Comparison of ENCODE assay signal across 8 cellular contexts in the genomic region with DNA sequence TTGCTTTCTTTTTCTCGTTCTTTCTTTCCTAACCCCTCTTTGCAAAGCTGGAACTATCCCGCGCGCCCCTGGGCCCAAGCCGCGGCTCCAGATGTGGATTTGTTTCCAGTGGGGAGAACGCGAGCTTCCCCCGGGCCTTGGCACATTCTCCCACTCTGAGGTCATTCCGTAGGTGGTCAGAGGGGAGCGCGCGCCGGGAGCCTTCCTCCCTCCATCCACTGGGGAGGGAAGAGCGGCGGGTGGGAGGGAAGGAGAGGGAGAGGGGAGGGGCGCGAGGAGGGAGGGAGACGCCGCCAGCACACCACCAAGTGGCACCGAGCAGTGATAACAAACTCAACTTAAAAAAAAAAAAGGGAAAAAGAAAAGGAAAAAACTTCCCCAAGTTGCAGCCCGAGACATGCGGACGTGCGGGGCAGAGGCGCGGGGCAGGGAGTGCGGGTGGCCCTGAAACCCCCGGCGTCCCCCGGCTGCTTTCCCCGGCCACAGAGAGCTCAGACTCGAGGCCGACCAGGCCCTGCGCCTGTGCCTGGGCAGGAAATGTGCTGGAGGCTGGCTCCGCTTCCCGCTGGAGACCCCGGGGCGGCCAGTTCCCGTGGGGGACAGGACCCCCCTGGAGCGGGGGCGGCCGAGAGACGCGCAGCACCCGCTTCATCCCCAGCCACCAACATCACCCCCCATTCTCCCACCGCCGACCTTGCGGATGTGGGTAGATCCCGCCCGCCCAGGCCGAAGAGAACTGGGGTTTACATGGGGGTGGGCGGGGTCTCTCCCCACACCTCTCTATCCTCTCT. TPM values are rescaled to one million over a fixed set of nuclear protein-coding genes. Genes with fewer than 3 reads are reported as not detected.
DNase-seq lines count a peak whose midpoint lies in the region; ATAC-seq lines count a peak whose summit lies in the region.

No MANE protein-coding gene starts in this region.

- H3K36me3 Mint-ChIP-seq in activated CD4-positive, alpha-beta T cell treated with anti-CD3 and anti-CD28 coated beads for 36 hours (ENCODE audit: low read depth): no peaks in the 10 kb centered on the region
- no peaks in the 10 kb centered on the region for H3K36me3 Mint-ChIP-seq in activated T-cell treated with anti-CD3 and anti-CD28 coated beads, Interleukin-2, amount 50 U/mL, for 4 hours (ENCODE audit: insufficient read depth)

- peaks cover 13% of the 10 kb centered on the region for H3K4me1 Mint-ChIP-seq in activated CD4-positive, alpha-beta T cell treated with anti-CD3 and anti-CD28 coated beads for 36 hours
- peaks cover 9% of the 10 kb centered on the region for H3K4me1 Mint-ChIP-seq in activated T-cell treated with anti-CD3 and anti-CD28 coated beads, Interleukin-2, amount 50 U/mL, for 4 hours (ENCODE audit: low read depth)

- intact Hi-C loops in activated CD4-positive, alpha-beta T cell treated with anti-CD3 and anti-CD28 coated beads for 36 hours (cut with DNase I, micrococcal nuclease): loop anchor here (1.0 to 10.0 kb wide), 12 partner anchors 28 to 712 kb away; partner anchors contain the start of gene PTPA (in 1 of the 2)

- H3K27me3 ChIP-seq in mucosa of stomach (ENCODE audit: control insufficient read depth, insufficient read depth, low read length) (peaks cover 3% of the 10 kb centered on the region), thymus (ENCODE audit: control insufficient read depth, insufficient read depth) (peaks cover 41% of the 10 kb centered on the region)

- H3K4me3 ChIP-seq in mucosa of stomach (ENCODE audit: low read length) (peak overlapping the region; percentile 80), thymus (ENCODE audit: low read length) (peak overlapping the region; percentile 73)

- POLR2A ChIA-PET in activated CD4-positive, alpha-beta T cell treated with anti-CD3 and anti-CD28 coated beads for 36 hours (lab: Charles Lee): interaction anchor here (0.6 to 2.1 kb wide), 2 partner anchors 35 to 451 kb away, joined by 3 to 7 read pairs; partner anchors contain the start of gene NTMT1

- no peaks in the 10 kb centered on the region for H3K9me3 Mint-ChIP-seq in activated CD4-positive, alpha-beta T cell treated with anti-CD3 and anti-CD28 coated beads for 36 hours (ENCODE audit: low read depth)
- no peaks in the 10 kb centered on the region for H3K9me3 Mint-ChIP-seq in activated T-cell treated with anti-CD3 and anti-CD28 coated beads, Interleukin-2, amount 50 U/mL, for 4 hours

- no peaks in the 10 kb centered on the region for H3K36me3 ChIP-seq in mucosa of stomach (ENCODE audit: control insufficient read depth, insufficient read depth, low read length)
- no peaks in the 10 kb centered on the region for H3K36me3 ChIP-seq in thymus (ENCODE audit: control insufficient read depth, insufficient read depth)

- peak overlapping the region; percentile 75 for H3K4me3 Mint-ChIP-seq in activated CD4-positive, alpha-beta T cell treated with anti-CD3 and anti-CD28 coated beads for 36 hours
- H3K4me3 Mint-ChIP-seq in activated T-cell treated with anti-CD3 and anti-CD28 coated beads, Interleukin-2, amount 50 U/mL, for 4 hours: peak overlapping the region; percentile 80

- H3K4me1 ChIP-seq in mucosa of stomach (ENCODE audit: control insufficient read depth, insufficient read depth, low read length): peaks cover 34% of the 10 kb centered on the region
- peaks cover 24% of the 10 kb centered on the region for H3K4me1 ChIP-seq in thymus (ENCODE audit: control insufficient read depth, insufficient read depth, low read length)

- peaks cover 5% of the 10 kb centered on the region for H3K27me3 Mint-ChIP-seq in activated CD4-positive, alpha-beta T cell treated with anti-CD3 and anti-CD28 coated beads for 36 hours
- H3K27me3 Mint-ChIP-seq in activated T-cell treated with anti-CD3 and anti-CD28 coated beads, Interleukin-2, amount 50 U/mL, for 4 hours (ENCODE audit: low read depth): peaks cover 8% of the 10 kb centered on the region

- no peaks in the 10 kb centered on the region for H3K9me3 ChIP-seq in mucosa of stomach (ENCODE audit: control insufficient read depth, low read length)
- H3K9me3 ChIP-seq in thymus (ENCODE audit: control insufficient read depth): no peaks in the 10 kb centered on the region

- H3K9ac ChIP-seq in mucosa of stomach (ENCODE audit: low read length): peak overlapping the region; percentile 97

- peak overlapping the region; percentile 67 for H3K27ac Mint-ChIP-seq in activated CD4-positive, alpha-beta T cell treated with anti-CD3 and anti-CD28 coated beads for 36 hours

- CTCF ChIA-PET in activated CD4-positive, alpha-beta T cell treated with anti-CD3 and anti-CD28 coated beads for 36 hours (lab: Charles Lee): interaction anchor here (0.6 to 4.5 kb wide), 18 partner anchors 14 to 574 kb away, joined by 3 to 42 read pairs (median 4); partner anchors contain the start of genes C9orf50 and NTMT1

- no peak for ATAC-seq in activated CD4-positive, alpha-beta T cell treated with anti-CD3 and anti-CD28 coated beads for 36 hours
- ATAC-seq in activated T-cell treated with anti-CD3 and anti-CD28 coated beads, Interleukin-2, amount 50 U/mL, for 4 hours: no peak
- no peak for ATAC-seq in GM18498 (IDR thresholded peaks at IDR 0.05; ENCODE audit: unreplicated experiment)

- DNase-seq in activated CD4-positive, alpha-beta T cell treated with anti-CD3 and anti-CD28 coated beads for 36 hours: peak; percentile 61
- DNase-seq in activated CD4-positive, alpha-beta T cell treated with anti-CD3 and anti-CD28 coated beads, Interleukin-2, amount 50 U/mL, for 4 hours: no peak
- peak; percentile 68 for DNase-seq in NCI-H2171 treated with DMSO at 0.1 percent for 48 hours (lab: John Stamatoyannopoulos, UW)
- DNase-seq in activated T-cell treated with anti-CD3 and anti-CD28 coated beads, Interleukin-2, amount 50 U/mL, for 4 hours: no peak
- peak; percentile 95 for DNase-seq in fibroblast of gingiva (ENCODE audit: low read depth)

- peak overlapping the region; percentile 86 for H3K27ac ChIP-seq in thymus (ENCODE audit: low read depth)

- 1% methylated on average over 53 of the region's 53 CpGs for WGBS in thymus

RNA-seq across cellular contexts. Expression of gene IER5L, which starts 3.1 kb away (rescaled TPM):
- 1 to 10 TPM; 2.6 to 2.8 TPM for total RNA-seq in activated CD4-positive, alpha-beta T cell treated with anti-CD3 and anti-CD28 coated beads for 36 hours
- 1 to 10 TPM; 1.6 to 1.9 (median 1.8) TPM for total RNA-seq in activated T-cell treated with anti-CD3 and anti-CD28 coated beads, Interleukin-2, amount 50 U/mL, for 4 hours
- 13.7 TPM for polyA plus RNA-seq in thymus

Comparison
In these comparisons a context has a peak if more than half of its experiments do, and no peak if none do; other contexts are left out.
1. DNase-seq: peak in activated CD4-positive, alpha-beta T cell treated with anti-CD3 and anti-CD28 coated beads for 36 hours (single experiment), NCI-H2171 treated with DMSO at 0.1 percent for 48 hours (single experiment) and fibroblast of gingiva (single experiment); none in activated CD4-positive, alpha-beta T cell treated with anti-CD3 and anti-CD28 coated beads, Interleukin-2, amount 50 U/mL, for 4 hours (0 of 2) and activated T-cell treated with anti-CD3 and anti-CD28 coated beads, Interleukin-2, amount 50 U/mL, for 4 hours (single experiment).